Comparison of ENCODE assay signal across 13 cellular contexts in the genomic region with DNA sequence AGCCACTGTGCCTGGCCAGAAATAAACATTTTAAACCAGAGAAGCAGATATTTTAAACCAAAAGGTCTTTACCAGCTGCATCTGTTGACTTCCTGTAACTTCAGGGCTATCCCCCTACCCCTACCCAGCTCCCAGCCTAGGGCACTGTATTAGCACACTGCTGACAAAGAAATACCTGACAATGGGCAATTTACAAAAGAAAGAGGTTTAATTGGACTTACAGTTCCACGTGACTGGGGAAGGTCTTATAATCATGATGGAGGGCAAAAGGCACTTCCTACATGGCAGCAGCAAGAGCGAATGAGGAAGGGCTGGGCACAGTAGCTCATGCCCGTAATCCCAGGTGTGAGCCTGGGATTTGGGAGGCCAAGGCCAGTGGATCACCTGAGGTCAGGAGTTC. TPM values are rescaled to one million over a fixed set of nuclear protein-coding genes. Genes with fewer than 3 reads are reported as not detected.
DNase-seq lines count a peak whose midpoint lies in the region; ATAC-seq and TF ChIP-seq lines count a peak whose summit lies in the region.
"Had no signal": no experiment of that assay in that cellular context is flagged by ENCODE, and none has a peak within 500 bp of the region (broad histone marks: within the 10 kb centered on the region; RNA-seq: fewer than 3 reads in every experiment).

No MANE protein-coding gene starts in this region.

- no peaks in the 10 kb centered on the region for H3K27me3 Mint-ChIP-seq in progenitor cell of endocrine pancreas

- no peak for TF ChIP-seq CTCF in esophagus muscularis mucosa (IDR thresholded peaks at IDR 0.05)
- TF ChIP-seq CTCF in progenitor cell of endocrine pancreas (IDR thresholded peaks at IDR 0.05; ENCODE audit: unreplicated experiment) = no peak
- no peak for TF ChIP-seq CTCF in body of pancreas (IDR thresholded peaks at IDR 0.05)

- H3K4me3 ChIP-seq in HUES48 (ENCODE audit: low read depth, low read length) (no peak overlapping the region), esophagus muscularis mucosa (no peak overlapping the region), body of pancreas (no peak overlapping the region)
- H3K4me3 ChIP-seq: BLaER1 treated with 17β-estradiol and CSF1 and Interleukin-3, amounts not matched to agents 10 nM and 100 nM; PC-9 had no signal

- DNase-seq in ELF-1 (ENCODE audit: low read depth, low spot score) = peak; percentile 64
- no peak for DNase-seq in esophagus muscularis mucosa (ENCODE audit: extremely low spot score)
- DNase-seq in progenitor cell of endocrine pancreas (ENCODE audit: low spot score, unreplicated experiment) = no peak
- no peak for DNase-seq in DMS79 (lab: John Stamatoyannopoulos, UW)
- DNase-seq in body of pancreas = no peak
- DNase-seq in occipital lobe (lab: John Stamatoyannopoulos, UW) = no peak
- DNase-seq: COR-L47, NCI-H1092, NCI-H1694, NCI-H748 treated with DMSO at 0.1 percent for 48 hours, PC-9 had no signal

- H3K36me3 ChIP-seq in HUES48 (ENCODE audit: control insufficient read depth, insufficient read depth, low read length) (peaks cover 40% of the 10 kb centered on the region), esophagus muscularis mucosa (peaks cover 0 to 52% (median 27%) of the 10 kb centered on the region in 4 donors), body of pancreas (replicated peaks in 1 of 2; ENCODE audit: insufficient read depth in 1 of 2, low read depth in 2 of 2) (peaks cover 0 to 6% of the 10 kb centered on the region in 2 donors)

- WGBS in esophagus muscularis mucosa = 89% methylated on average over 3 of the region's 3 CpGs
- WGBS in body of pancreas, 2 donors = 94 to 96% methylated on average over 3 of the region's 3 CpGs

- H3K27ac ChIP-seq in HUES48 (ENCODE audit: low read depth, low read length) (no peak overlapping the region), esophagus muscularis mucosa (replicated peaks in 1 of 4) (peak overlapping the region in 3 of 4 donors; percentile 5 to 68 (median 30)), body of pancreas (no peak overlapping the region)
- H3K27ac ChIP-seq: BLaER1 treated with 17β-estradiol and CSF1 and Interleukin-3, amounts not matched to agents 10 nM and 100 nM; PC-9 had no signal

- H3K4me1 ChIP-seq in HUES48 (ENCODE audit: control insufficient read depth, insufficient read depth, low read length) (peaks cover 3% of the 10 kb centered on the region; the same call in 1 of the 2 replicates), esophagus muscularis mucosa (peaks cover 0 to 32% (median 23%) of the 10 kb centered on the region in 4 donors), body of pancreas (no peaks in the 10 kb centered on the region)

- H3K9me3 Mint-ChIP-seq in progenitor cell of endocrine pancreas (ENCODE audit: low read depth) = peaks cover 6% of the 10 kb centered on the region

- peaks cover 27% of the 10 kb centered on the region for H3K36me3 Mint-ChIP-seq in progenitor cell of endocrine pancreas (ENCODE audit: insufficient read depth)

- TF ChIP-seq EP300 in esophagus muscularis mucosa (IDR thresholded peaks at IDR 0.05) = no peak

- no peak overlapping the region for H3K4me3 Mint-ChIP-seq in progenitor cell of endocrine pancreas (ENCODE audit: low read depth)

- H3K9me3 ChIP-seq in HUES48 (ENCODE audit: control insufficient read depth, insufficient read depth, low read length) = peaks cover 11% of the 10 kb centered on the region
- H3K9me3 ChIP-seq in esophagus muscularis mucosa = no peaks in the 10 kb centered on the region
- H3K9me3 ChIP-seq in body of pancreas = no peaks in the 10 kb centered on the region

- ATAC-seq in body of pancreas = no peak

- peak overlapping the region; percentile 12; the same call in 1 of the 2 replicates for H3K9ac ChIP-seq in HUES48 (ENCODE audit: low read depth, low read length)
- H3K9ac ChIP-seq: BLaER1 treated with 17β-estradiol and CSF1 and Interleukin-3, amounts not matched to agents 10 nM and 100 nM had no signal

- no peak for TF ChIP-seq POLR2A in esophagus muscularis mucosa (IDR thresholded peaks at IDR 0.05; ENCODE audit: low read depth)
- no peak for TF ChIP-seq POLR2A in body of pancreas (IDR thresholded peaks at IDR 0.05)

- intact Hi-C loops in esophagus muscularis mucosa (cut with DNase I) (no loop called here), body of pancreas (cut with DNase I) (no loop called here)

- H3K4me1 Mint-ChIP-seq in progenitor cell of endocrine pancreas (ENCODE audit: low read depth) = no peaks in the 10 kb centered on the region

- H3K27me3 ChIP-seq in HUES48 (ENCODE audit: control insufficient read depth, insufficient read depth, low read length) (no peaks in the 10 kb centered on the region), esophagus muscularis mucosa (no peaks in the 10 kb centered on the region), body of pancreas (no peaks in the 10 kb centered on the region)
- H3K27me3 ChIP-seq: BLaER1 treated with 17β-estradiol and CSF1 and Interleukin-3, amounts not matched to agents 10 nM and 100 nM had no signal

- H3K27ac Mint-ChIP-seq in progenitor cell of endocrine pancreas = peak overlapping the region; percentile 19

RNA-seq across cellular contexts. Expression of a gene that starts 26.0 kb away (rescaled TPM):
- total RNA-seq in esophagus muscularis mucosa (10 to 100 TPM; 13.7 to 20.1 (median 17.7) TPM), progenitor cell of endocrine pancreas (23.7 and 24.3 TPM in 2 replicates), body of pancreas (10 to 100 TPM in 1 of 2 donors, 1 to 10 TPM in 1; 2.3 to 11.4 TPM), occipital lobe (50.4 TPM)

RNA-seq across cellular contexts. Expression of a gene that starts 30.0 kb away (rescaled TPM):
- total RNA-seq in esophagus muscularis mucosa (10 to 100 TPM; 23.9 to 40.3 (median 30.4) TPM), progenitor cell of endocrine pancreas (22.8 and 22.9 TPM in 2 replicates), body of pancreas (10 to 100 TPM; 12.5 to 16.5 TPM), occipital lobe (102 TPM)

RNA-seq across cellular contexts. Expression of a gene that starts 34.9 kb away (rescaled TPM):
- total RNA-seq in esophagus muscularis mucosa = 10 to 100 TPM; 21.0 to 32.8 (median 21.6) TPM
- 152 and 154 TPM in 2 replicates for total RNA-seq in progenitor cell of endocrine pancreas
- 10 to 100 TPM; 31.6 to 43.8 TPM for total RNA-seq in body of pancreas
- 33.1 TPM for total RNA-seq in occipital lobe

RNA-seq across cellular contexts. Expression of a gene that starts 37.1 kb away (rescaled TPM):
- total RNA-seq in esophagus muscularis mucosa = 100 to 1,000 TPM; 181 to 222 (median 203) TPM
- total RNA-seq in progenitor cell of endocrine pancreas = 61.9 and 69.5 TPM in 2 replicates
- 10 to 100 TPM; 33.2 to 62.3 TPM for total RNA-seq in body of pancreas
- 137 TPM for total RNA-seq in occipital lobe

Comparison
In these comparisons a context has a peak if more than half of its experiments do, and no peak if none do; other contexts are left out.
1. H3K27ac ChIP-seq: peak in esophagus muscularis mucosa (3 of 4); none in HUES48 (single experiment) and body of pancreas (0 of 4).